In genomic region chr7:116439005-116439404, GRCh38 we compare ENCODE assay signal across 1 cellular context.
TF ChIP-seq lines count a peak whose summit lies in the region.

No MANE protein-coding gene starts in this region.

TF ChIP-seq in K562, 482 proteins besides CTCF, POLR2A, EP300 and RAD21 (continued from another document and continues in another):
- TF ChIP-seq FOSL1 (tag; conservative IDR thresholded peaks at IDR 0.05) (peak; percentile 58), ZNF239 (CRISPR knock-in tag; IDR thresholded peaks at IDR 0.05) (peak; percentile 14; the same call in 1 of the 2 replicates), SFPQ (IDR thresholded peaks at IDR 0.05; ENCODE audit: low read depth, low read length) (no peak), FOXK1 (CRISPR knock-in tag; IDR thresholded peaks at IDR 0.05; ENCODE audit: borderline replicate concordance) (no peak), ZNF146 (CRISPR knock-in tag; IDR thresholded peaks at IDR 0.05; ENCODE audit: unreplicated experiment) (no peak), XRCC5 (IDR thresholded peaks at IDR 0.05; ENCODE audit: low read depth, low read length) (no peak), PBX2 (CRISPR knock-in tag; IDR thresholded peaks at IDR 0.05; ENCODE audit: low read depth) (no peak), PBX2 (tag; conservative IDR thresholded peaks at IDR 0.05; ENCODE audit: low read depth) (no peak), PRPF4 (IDR thresholded peaks at IDR 0.05; ENCODE audit: insufficient read depth, low read depth, low read length, poor library complexity, severe bottlenecking) (no peak), SP2 (IDR thresholded peaks at IDR 0.05; ENCODE audit: extremely low read depth, low read depth, low read length, poor library complexity, severe bottlenecking) (no peak), HNRNPK (IDR thresholded peaks at IDR 0.05; ENCODE audit: low read depth, low read length, poor library complexity, severe bottlenecking) (no peak), ZC3H11A (IDR thresholded peaks at IDR 0.05; ENCODE audit: low read depth, low read length) (no peak), SAFB2 (IDR thresholded peaks at IDR 0.05; ENCODE audit: borderline replicate concordance, low read depth, low read length, severe bottlenecking) (no peak), FOXA1 (IDR thresholded peaks at IDR 0.05; ENCODE audit: borderline replicate concordance) (no peak), BRF1 (IDR thresholded peaks at IDR 0.05; ENCODE audit: borderline replicate concordance, extremely low read depth, insufficient read length) (no peak), MCM5 (IDR thresholded peaks at IDR 0.05; ENCODE audit: low read depth) (no peak), NELFE (IDR thresholded peaks at IDR 0.05; ENCODE audit: insufficient read depth, insufficient read length) (no peak), SMARCA5 (IDR thresholded peaks at IDR 0.05) (no peak), MEF2D (tag; conservative IDR thresholded peaks at IDR 0.05; ENCODE audit: low read depth) (no peak), LARP7 (IDR thresholded peaks at IDR 0.05) (no peak), POLR2H (tag; IDR thresholded peaks at IDR 0.05; ENCODE audit: low read depth) (no peak), SNRNP70 (optimal IDR thresholded peaks at IDR 0.05; ENCODE audit: low read depth, low read length) (no peak), TARDBP (IDR thresholded peaks at IDR 0.05) (no peak), ELF4 (CRISPR knock-in tag; IDR thresholded peaks at IDR 0.05) (peak; percentile 90), ZNF507 (tag; conservative IDR thresholded peaks at IDR 0.05) (no peak), FOXO4 (CRISPR knock-in tag; IDR thresholded peaks at IDR 0.05) (no peak), TEAD2 (tag; IDR thresholded peaks at IDR 0.05) (no peak), NFE2L1 (tag; IDR thresholded peaks at IDR 0.05; ENCODE audit: borderline replicate concordance, low read depth) (no peak), MEIS2 (IDR thresholded peaks at IDR 0.05; ENCODE audit: partially characterized antibody) (no peak), ZNF655 (CRISPR knock-in tag; IDR thresholded peaks at IDR 0.05) (no peak), MNT (conservative IDR thresholded peaks at IDR 0.05) (0 out of 4 replicates have a peak, but pooled peaks of 1 of the 2 experiments have one; percentile 18), SMAD3 (CRISPR knock-in tag; conservative IDR thresholded peaks at IDR 0.05) (0 out of 2 replicates have a peak, but pooled peaks have one; percentile 34), KAT8 (IDR thresholded peaks at IDR 0.05; ENCODE audit: low read depth) (no peak), TFAM (CRISPR knock-in tag; conservative IDR thresholded peaks at IDR 0.05) (no peak), ZNF644 (tag; IDR thresholded peaks at IDR 0.05; ENCODE audit: low read depth) (no peak), IRF2 (CRISPR knock-in tag; IDR thresholded peaks at IDR 0.05) (no peak), ZNF408 (CRISPR knock-in tag; IDR thresholded peaks at IDR 0.05; ENCODE audit: low read depth) (no peak), NR4A1 (CRISPR knock-in tag; IDR thresholded peaks at IDR 0.05) (no peak), NR4A1 (tag; IDR thresholded peaks at IDR 0.05) (no peak), NR0B1 (IDR thresholded peaks at IDR 0.05; ENCODE audit: partially characterized antibody) (no peak), VEZF1 (CRISPR knock-in tag; IDR thresholded peaks at IDR 0.05) (no peak), RBM34 (IDR thresholded peaks at IDR 0.05; ENCODE audit: borderline replicate concordance, insufficient read depth, low read length) (no peak), SP1 (CRISPR knock-in tag; IDR thresholded peaks at IDR 0.05) (no peak), DLX4 (CRISPR knock-in tag; IDR thresholded peaks at IDR 0.05) (no peak), SNAPC5 (CRISPR knock-in tag; IDR thresholded peaks at IDR 0.05) (no peak), ZBTB43 (CRISPR knock-in tag; IDR thresholded peaks at IDR 0.05) (no peak), FOXK2 (conservative IDR thresholded peaks at IDR 0.05 in 1 of 2, IDR thresholded peaks at IDR 0.05 in 1 of 2; ENCODE audit: low read depth in 2 of 2) (0 out of 4 replicates have a peak, but pooled peaks of 1 of the 2 experiments have one; percentile 26), RNF2 (IDR thresholded peaks at IDR 0.05) (no peak; the same call in 1 of the 2 replicates), ZBTB26 (CRISPR knock-in tag; IDR thresholded peaks at IDR 0.05) (no peak), ARID3A (IDR thresholded peaks at IDR 0.05; ENCODE audit: borderline replicate concordance, low read depth, low read length) (no peak; the same call in 1 of the 2 replicates)
